17 cellular contexts compared by ENCODE assay signal in genomic region chr2:188937228-188938220, GRCh38. TPM values are rescaled to one million over a fixed set of nuclear protein-coding genes. Genes with fewer than 3 reads are reported as not detected.
DNase-seq lines count a peak whose midpoint lies in the region; ATAC-seq and TF ChIP-seq lines count a peak whose summit lies in the region.
"Had no signal": no experiment of that assay in that cellular context is flagged by ENCODE, and none has a peak within 500 bp of the region (broad histone marks: within the 10 kb centered on the region; RNA-seq: fewer than 3 reads in every experiment).

No MANE protein-coding gene starts in this region.

- intact Hi-C loops in upper lobe of right lung (cut with DNase I) = no loop called here

- no peaks in the 10 kb centered on the region for H3K36me3 Mint-ChIP-seq in osteocyte (ENCODE audit: unreplicated experiment)
- H3K36me3 Mint-ChIP-seq: stimulated activated naive B cell treated with anti-CD40 and anti-IgM and Interleukin-4, amounts not matched to agents 10 μg/mL and 1 μg/mL and 100 μg/mL, for 72 hours had no signal

- ATAC-seq in upper lobe of right lung = no peak
- ATAC-seq: activated T-cell treated with anti-CD3 and anti-CD28 coated beads, Interleukin-2, amount 50 U/mL, for 4 hours; K562; stimulated activated naive B cell treated with anti-CD40 and anti-IgM and Interleukin-4, amounts not matched to agents 10 μg/mL and 1 μg/mL and 100 μg/mL, for 72 hours had no signal

- peak overlapping the region; percentile 92 for H3K27ac Mint-ChIP-seq in osteocyte (ENCODE audit: unreplicated experiment)
- H3K27ac Mint-ChIP-seq: stimulated activated naive B cell treated with anti-CD40 and anti-IgM and Interleukin-4, amounts not matched to agents 10 μg/mL and 1 μg/mL and 100 μg/mL, for 72 hours had no signal

- H3K36me3 ChIP-seq in upper lobe of right lung = no peaks in the 10 kb centered on the region
- H3K36me3 ChIP-seq: BLaER1 had no signal

- H3K27me3 ChIP-seq in upper lobe of right lung = no peaks in the 10 kb centered on the region
- H3K27me3 ChIP-seq: BLaER1 had no signal

- no peaks in the 10 kb centered on the region for H3K4me1 ChIP-seq in upper lobe of right lung

- H3K9me3 Mint-ChIP-seq in osteocyte (ENCODE audit: unreplicated experiment) = no peaks in the 10 kb centered on the region
- H3K9me3 Mint-ChIP-seq: activated T-cell treated with anti-CD3 and anti-CD28 coated beads, Interleukin-2, amount 50 U/mL, for 4 hours; stimulated activated naive B cell treated with anti-CD40 and anti-IgM and Interleukin-4, amounts not matched to agents 10 μg/mL and 1 μg/mL and 100 μg/mL, for 72 hours had no signal

- no peak overlapping the region for H3K4me3 ChIP-seq in fibroblast of mammary gland (ENCODE audit: control insufficient read depth, low read depth, low read length)
- no peak overlapping the region for H3K4me3 ChIP-seq in upper lobe of right lung
- H3K4me3 ChIP-seq: BLaER1, K562 had no signal

- no peaks in the 10 kb centered on the region for H3K9me3 ChIP-seq in upper lobe of right lung
- H3K9me3 ChIP-seq: BLaER1 had no signal

- H3K4me3 Mint-ChIP-seq in osteocyte (ENCODE audit: unreplicated experiment) = no peak overlapping the region
- H3K4me3 Mint-ChIP-seq: activated T-cell treated with anti-CD3 and anti-CD28 coated beads, Interleukin-2, amount 50 U/mL, for 4 hours; stimulated activated naive B cell treated with anti-CD40 and anti-IgM and Interleukin-4, amounts not matched to agents 10 μg/mL and 1 μg/mL and 100 μg/mL, for 72 hours had no signal

- no peak overlapping the region for H3K27ac ChIP-seq in substantia nigra (ENCODE audit: low read depth, low read length, poor library complexity, severe bottlenecking)
- no peak overlapping the region for H3K27ac ChIP-seq in upper lobe of right lung
- H3K27ac ChIP-seq: BLaER1, VCaP had no signal

- H3K4me1 Mint-ChIP-seq in osteocyte (ENCODE audit: unreplicated experiment) = peaks cover 28% of the 10 kb centered on the region
- H3K4me1 Mint-ChIP-seq: stimulated activated naive B cell treated with anti-CD40 and anti-IgM and Interleukin-4, amounts not matched to agents 10 μg/mL and 1 μg/mL and 100 μg/mL, for 72 hours had no signal

- DNase-seq in AG08395 (ENCODE audit: low spot score) (peak; percentile 43), MV-4-11 (lab: John Stamatoyannopoulos, UW) (peak; percentile 22), fibroblast of mammary gland (ENCODE audit: low read depth) (peak; percentile 93), osteocyte (ENCODE audit: extremely low spot score, unreplicated experiment) (no peak), COR-L47 (lab: John Stamatoyannopoulos, UW) (no peak), substantia nigra (lab: John Stamatoyannopoulos, UW) (no peak), DMS53 treated with DMSO at 0.1 percent for 48 hours (lab: John Stamatoyannopoulos, UW; ENCODE audit: unreplicated experiment) (no peak), upper lobe of right lung (no peak)
- DNase-seq: activated T-cell treated with anti-CD3 and anti-CD28 coated beads, Interleukin-2, amount 50 U/mL, for 4 hours; cerebellar nuclear complex; GOT3; hypothalamus; NCI-H2171; stimulated activated naive B cell treated with anti-CD40 and anti-IgM and Interleukin-4, amounts not matched to agents 10 μg/mL and 1 μg/mL and 100 μg/mL, for 72 hours had no signal

- H3K27me3 Mint-ChIP-seq in osteocyte (ENCODE audit: unreplicated experiment) = no peaks in the 10 kb centered on the region
- H3K27me3 Mint-ChIP-seq: stimulated activated naive B cell treated with anti-CD40 and anti-IgM and Interleukin-4, amounts not matched to agents 10 μg/mL and 1 μg/mL and 100 μg/mL, for 72 hours had no signal

- TF ChIP-seq CTCF in fibroblast of mammary gland (conservative IDR thresholded peaks at IDR 0.05; ENCODE audit: control insufficient read depth, insufficient read depth, low read depth, low read length) (no peak), osteocyte (IDR thresholded peaks at IDR 0.05) (no peak), upper lobe of right lung (IDR thresholded peaks at IDR 0.05) (no peak)

RNA-seq across cellular contexts. Expression of gene COL3A1, which starts 36.6 kb away (rescaled TPM):
- total RNA-seq in osteocyte (7,546 and 8,171 TPM in 2 replicates), upper lobe of right lung (188 TPM)

Comparison
In these comparisons a context has a peak if more than half of its experiments do, and no peak if none do; other contexts are left out.
1. DNase-seq: peak in AG08395 (single experiment), MV-4-11 (single experiment) and fibroblast of mammary gland (single experiment); none in osteocyte (single experiment), COR-L47 (single experiment), substantia nigra (0 of 49), DMS53 treated with DMSO at 0.1 percent for 48 hours (single experiment) and upper lobe of right lung (single experiment).
2. RNA of gene COL3A1, which starts 36.6 kb away (total RNA-seq): 7,546 to 8,171 TPM in osteocyte; 188 TPM in upper lobe of right lung (single experiment); every median in the first group is over 10 times any median in the second.